Comparison of ENCODE assay signal across 1 cellular context in the genomic region with DNA sequence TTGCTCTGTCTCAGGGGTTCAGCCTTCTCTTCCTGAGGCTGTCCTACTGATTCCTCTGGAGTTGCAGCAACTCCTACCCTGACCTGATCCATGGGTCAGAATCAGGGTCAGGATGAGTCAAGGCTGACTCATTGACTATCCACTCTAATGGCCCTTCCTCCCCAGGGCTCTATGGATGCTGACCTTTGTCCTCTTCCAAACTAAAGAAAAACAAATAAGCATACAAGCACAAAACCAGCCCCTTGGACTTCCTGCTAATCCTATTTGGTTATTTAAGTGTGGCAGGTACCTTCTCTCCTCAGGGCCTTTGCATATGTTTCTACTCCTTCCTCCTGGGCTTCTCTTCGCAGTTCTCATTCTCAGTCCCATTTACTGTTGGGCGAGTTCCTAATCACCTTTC.
TF ChIP-seq lines count a peak whose summit lies in the region.

No MANE protein-coding gene starts in this region.

TF ChIP-seq in SK-N-SH treated with all-trans-retinoic acid at 6 μM for 48 hours, 23 proteins besides CTCF, POLR2A, EP300 and RAD21 (continued from another document):
- TF ChIP-seq, protein P1, sequence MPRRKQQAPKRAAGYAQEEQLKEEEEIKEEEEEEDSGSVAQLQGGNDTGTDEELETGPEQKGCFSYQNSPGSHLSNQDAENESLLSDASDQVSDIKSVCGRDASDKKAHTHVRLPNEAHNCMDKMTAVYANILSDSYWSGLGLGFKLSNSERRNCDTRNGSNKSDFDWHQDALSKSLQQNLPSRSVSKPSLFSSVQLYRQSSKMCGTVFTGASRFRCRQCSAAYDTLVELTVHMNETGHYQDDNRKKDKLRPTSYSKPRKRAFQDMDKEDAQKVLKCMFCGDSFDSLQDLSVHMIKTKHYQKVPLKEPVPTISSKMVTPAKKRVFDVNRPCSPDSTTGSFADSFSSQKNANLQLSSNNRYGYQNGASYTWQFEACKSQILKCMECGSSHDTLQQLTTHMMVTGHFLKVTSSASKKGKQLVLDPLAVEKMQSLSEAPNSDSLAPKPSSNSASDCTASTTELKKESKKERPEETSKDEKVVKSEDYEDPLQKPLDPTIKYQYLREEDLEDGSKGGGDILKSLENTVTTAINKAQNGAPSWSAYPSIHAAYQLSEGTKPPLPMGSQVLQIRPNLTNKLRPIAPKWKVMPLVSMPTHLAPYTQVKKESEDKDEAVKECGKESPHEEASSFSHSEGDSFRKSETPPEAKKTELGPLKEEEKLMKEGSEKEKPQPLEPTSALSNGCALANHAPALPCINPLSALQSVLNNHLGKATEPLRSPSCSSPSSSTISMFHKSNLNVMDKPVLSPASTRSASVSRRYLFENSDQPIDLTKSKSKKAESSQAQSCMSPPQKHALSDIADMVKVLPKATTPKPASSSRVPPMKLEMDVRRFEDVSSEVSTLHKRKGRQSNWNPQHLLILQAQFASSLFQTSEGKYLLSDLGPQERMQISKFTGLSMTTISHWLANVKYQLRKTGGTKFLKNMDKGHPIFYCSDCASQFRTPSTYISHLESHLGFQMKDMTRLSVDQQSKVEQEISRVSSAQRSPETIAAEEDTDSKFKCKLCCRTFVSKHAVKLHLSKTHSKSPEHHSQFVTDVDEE (CRISPR knock-in tag; IDR thresholded peaks at IDR 0.05): no peak
- TF ChIP-seq ZNF70 (CRISPR knock-in tag; IDR thresholded peaks at IDR 0.05): no peak
- no peak for TF ChIP-seq ZNF565 (CRISPR knock-in tag; conservative IDR thresholded peaks at IDR 0.05; ENCODE audit: low read depth)
- no peak for TF ChIP-seq PPARA (CRISPR knock-in tag; IDR thresholded peaks at IDR 0.05; ENCODE audit: borderline replicate concordance)
- TF ChIP-seq SNAI2 (CRISPR knock-in tag; IDR thresholded peaks at IDR 0.05): no peak
